ENCODE assay signal across 36 cellular contexts in genomic region chr13:103973740-103974139, GRCh38.
"Had no signal": no experiment of that assay in that cellular context is flagged by ENCODE, and none has a peak within 500 bp of the region (broad histone marks: within the 10 kb centered on the region; RNA-seq: fewer than 3 reads in every experiment).

No MANE protein-coding gene starts in this region.

- H3K36me3 Mint-ChIP-seq: activated CD4-positive, alpha-beta memory T cell treated with anti-CD3 and anti-CD28 coated beads for 36 hours; activated naive CD4-positive, alpha-beta T cell treated with anti-CD3 and anti-CD28 coated beads, Interleukin-2, amount 50 U/mL, for 72 hours; activated naive CD8-positive, alpha-beta T cell treated with anti-CD3 and anti-CD28 coated beads for 36 hours had no signal

- H3K27ac Mint-ChIP-seq: activated B cell treated with CpG ODN at 0.5 μM for 24 hours; activated CD4-positive, alpha-beta memory T cell treated with anti-CD3 and anti-CD28 coated beads for 36 hours; activated CD4-positive, alpha-beta T cell treated with anti-CD3 and anti-CD28 coated beads, Interleukin-2, amount 10 ng/mL, durations not matched to agents 24 days and 14 days; activated CD8-positive, alpha-beta T cell treated with anti-CD3 and anti-CD28 coated beads for 36 hours; activated naive CD4-positive, alpha-beta T cell treated with anti-CD3 and anti-CD28 coated beads for 36 hours; activated naive CD4-positive, alpha-beta T cell treated with anti-CD3 and anti-CD28 coated beads, Interleukin-2, amount 50 U/mL, for 72 hours; activated naive CD8-positive, alpha-beta T cell treated with anti-CD3 and anti-CD28 coated beads for 36 hours; activated T-cell treated with anti-CD3 and anti-CD28 coated beads, Interleukin-2, amount 50 U/mL, for 72 hours; activated T-helper 1 cell treated with anti-CD3 and anti-CD28 coated beads, Interleukin-12 subunit alpha, Interleukin-12 subunit beta, Interleukin-2, Interleukin-4 antibody, amounts not matched to agents 30 ng/mL and 10 ng/mL and 1 ng/mL, durations not matched to agents 14 hours and 24 hours and 36 hours; activated T-helper 17 cell treated with anti-CD3 and anti-CD28 coated beads, Interleukin-2, amount 50 U/mL, for 72 hours; T-helper 1 cell treated with Interleukin-12 subunit alpha and Interleukin-12 subunit beta and Interleukin-4 antibody, amounts not matched to agents 30 μg/mL and 1 μg/mL, for 36 hours; T-helper 2 cell treated with Interferon-gamma antibody and Interleukin-4, amounts not matched to agents 5 μg/mL and 100 μg/mL, for 36 hours had no signal

- H3K9me3 Mint-ChIP-seq: activated B cell treated with CpG ODN at 0.5 μM for 24 hours had no signal

- FAIRE-seq: astrocyte, TTC549 had no signal

- H3K4me3 Mint-ChIP-seq: activated B cell treated with CpG ODN at 0.5 μM for 24 hours; activated CD4-positive, alpha-beta memory T cell treated with anti-CD3 and anti-CD28 coated beads for 36 hours; activated CD4-positive, alpha-beta T cell treated with anti-CD3 and anti-CD28 coated beads, Interleukin-2, amount 10 ng/mL, durations not matched to agents 24 days and 14 days; activated CD8-positive, alpha-beta T cell treated with anti-CD3 and anti-CD28 coated beads for 36 hours; activated naive CD4-positive, alpha-beta T cell treated with anti-CD3 and anti-CD28 coated beads for 36 hours; activated naive CD8-positive, alpha-beta T cell treated with anti-CD3 and anti-CD28 coated beads for 36 hours; activated T-cell treated with anti-CD3 and anti-CD28 coated beads, Interleukin-2, amount 50 U/mL, for 4 hours; activated T-cell treated with anti-CD3 and anti-CD28 coated beads, Interleukin-2, amount 50 U/mL, for 72 hours; activated T-helper 1 cell treated with anti-CD3 and anti-CD28 coated beads, Interleukin-12 subunit alpha, Interleukin-12 subunit beta, Interleukin-2, Interleukin-4 antibody, amounts not matched to agents 30 ng/mL and 10 ng/mL and 1 ng/mL, durations not matched to agents 14 hours and 24 hours and 36 hours; activated T-helper 17 cell treated with anti-CD3 and anti-CD28 coated beads, Interleukin-2, amount 50 U/mL, for 72 hours; T-helper 1 cell treated with Interleukin-12 subunit alpha and Interleukin-12 subunit beta and Interleukin-4 antibody, amounts not matched to agents 30 μg/mL and 1 μg/mL, for 36 hours; T-helper 2 cell treated with Interferon-gamma antibody and Interleukin-4, amounts not matched to agents 5 μg/mL and 100 μg/mL, for 36 hours had no signal

- DNase-seq: activated B cell treated with CpG ODN at 0.5 μM for 24 hours; activated CD4-positive, alpha-beta memory T cell treated with anti-CD3 and anti-CD28 coated beads for 36 hours; activated CD4-positive, alpha-beta T cell treated with anti-CD3 and anti-CD28 coated beads for 4 hours; activated CD4-positive, alpha-beta T cell treated with anti-CD3 and anti-CD28 coated beads, Interleukin-2, amount 10 ng/mL, durations not matched to agents 24 days and 14 days; activated CD4-positive, alpha-beta T cell treated with anti-CD3 and anti-CD28 coated beads, Interleukin-2, amount 50 U/mL, for 1 hour; activated CD4-positive, alpha-beta T cell treated with anti-CD3 and anti-CD28 coated beads, Interleukin-2, amount 50 U/mL, for 4 hours; activated CD4-positive, CD25-positive, alpha-beta regulatory T cell treated with anti-CD3 and anti-CD28 coated beads, Interleukin-2, amount 50 U/mL, for 72 hours; activated CD8-positive, alpha-beta memory T cell treated with anti-CD3 and anti-CD28 coated beads, Interleukin-2, amount 50 U/mL, for 4 hours; activated CD8-positive, alpha-beta T cell treated with anti-CD3 and anti-CD28 coated beads for 36 hours; activated effector memory CD4-positive, alpha-beta T cell treated with anti-CD3 and anti-CD28 coated beads, Interleukin-2, amount 50 U/mL, for 16 hours; activated gamma-delta T cell treated with Interleukin-2 at 50 U/mL for 16 hours; activated naive CD4-positive, alpha-beta T cell; activated naive CD4-positive, alpha-beta T cell treated with anti-CD3 and anti-CD28 coated beads for 36 hours; activated naive CD4-positive, alpha-beta T cell treated with anti-CD3 and anti-CD28 coated beads, Interleukin-2, amount 50 U/mL, for 16 hours; activated naive CD8-positive, alpha-beta T cell treated with anti-CD3 and anti-CD28 coated beads for 36 hours; activated T-cell treated with anti-CD3 and anti-CD28 coated beads for 4 hours; activated T-cell treated with anti-CD3 and anti-CD28 coated beads, Interleukin-2, amount 50 U/mL, for 1 hour; activated T-cell treated with anti-CD3 and anti-CD28 coated beads, Interleukin-2, amount 50 U/mL, for 4 hours; activated T-cell treated with anti-CD3 and anti-CD28 coated beads, Interleukin-2, amount 50 U/mL, for 72 hours; adrenal gland; amniotic stem cell; aorta; body of pancreas; brain microvascular endothelial cell; central memory CD4-positive, alpha-beta T cell; T-helper 1 cell; T-helper 2 cell; T-helper 9 cell had no signal

- H3K27ac ChIP-seq: adrenal gland, body of pancreas, brain microvascular endothelial cell, breast epithelium had no signal

- H3K4me1 ChIP-seq: adrenal gland, breast epithelium had no signal

- H3K9me3 ChIP-seq: adrenal gland, body of pancreas, breast epithelium had no signal

- H3K4me3 ChIP-seq: adrenal gland, body of pancreas, breast epithelium had no signal

- H3K4me1 Mint-ChIP-seq: activated B cell treated with CpG ODN at 0.5 μM for 24 hours; activated CD4-positive, alpha-beta T cell treated with anti-CD3 and anti-CD28 coated beads, Interleukin-2, amount 10 ng/mL, durations not matched to agents 24 days and 14 days; activated naive CD8-positive, alpha-beta T cell treated with anti-CD3 and anti-CD28 coated beads for 36 hours; activated T-helper 17 cell treated with anti-CD3 and anti-CD28 coated beads, Interleukin-2, amount 50 U/mL, for 72 hours had no signal

- H3K36me3 ChIP-seq: adrenal gland, brain microvascular endothelial cell, breast epithelium had no signal

- ATAC-seq: activated CD8-positive, alpha-beta T cell treated with anti-CD3 and anti-CD28 coated beads for 36 hours; activated naive CD4-positive, alpha-beta T cell treated with anti-CD3 and anti-CD28 coated beads, Interleukin-2, amount 50 U/mL, for 72 hours; activated T-cell treated with anti-CD3 and anti-CD28 coated beads, Interleukin-2, amount 50 U/mL, for 4 hours; activated T-cell treated with anti-CD3 and anti-CD28 coated beads, Interleukin-2, amount 50 U/mL, for 72 hours; activated T-helper 17 cell treated with anti-CD3 and anti-CD28 coated beads, Interleukin-2, amount 50 U/mL, for 72 hours; body of pancreas had no signal

- H3K27me3 ChIP-seq: adrenal gland, body of pancreas, brain microvascular endothelial cell, breast epithelium had no signal

- H3K27me3 Mint-ChIP-seq: activated B cell treated with CpG ODN at 0.5 μM for 24 hours; activated CD4-positive, alpha-beta memory T cell treated with anti-CD3 and anti-CD28 coated beads for 36 hours; activated CD4-positive, alpha-beta T cell treated with anti-CD3 and anti-CD28 coated beads, Interleukin-2, amount 10 ng/mL, durations not matched to agents 24 days and 14 days; activated CD8-positive, alpha-beta T cell treated with anti-CD3 and anti-CD28 coated beads for 36 hours; activated naive CD8-positive, alpha-beta T cell treated with anti-CD3 and anti-CD28 coated beads for 36 hours; activated T-helper 17 cell treated with anti-CD3 and anti-CD28 coated beads, Interleukin-2, amount 50 U/mL, for 72 hours had no signal
